In the genomic region with DNA sequence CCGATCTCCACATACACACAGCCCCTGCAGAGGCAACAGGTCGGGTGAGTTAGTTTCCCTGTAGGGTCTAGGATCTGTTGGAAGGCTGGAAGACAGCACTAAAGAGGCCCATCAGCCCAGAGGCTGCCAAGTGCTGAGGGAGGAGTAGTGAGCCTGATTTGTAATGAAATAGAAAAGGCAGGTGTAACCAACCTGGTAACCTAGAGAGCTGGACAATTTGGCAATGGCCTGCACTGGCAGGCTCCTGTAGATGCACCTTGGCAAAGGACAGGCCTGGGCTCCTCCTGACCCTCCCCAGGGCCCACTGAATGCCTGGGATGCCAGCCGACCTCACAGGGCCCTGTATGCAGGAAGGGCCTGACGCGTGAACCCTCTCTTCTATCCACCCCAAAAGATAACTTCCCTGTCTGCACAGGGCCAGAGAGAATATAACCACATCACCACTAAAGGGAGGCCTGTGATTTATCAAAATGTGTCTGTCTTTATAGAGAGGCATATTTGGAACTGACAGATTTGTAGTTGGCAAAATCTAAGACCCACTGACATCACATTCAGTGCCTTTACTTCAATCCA, we compare ENCODE assay signal across 35 cellular contexts.
"Had no signal": no experiment of that assay in that cellular context is flagged by ENCODE, and none has a peak within 500 bp of the region (broad histone marks: within the 10 kb centered on the region; RNA-seq: fewer than 3 reads in every experiment).

No MANE protein-coding gene starts in this region.

- H3K4me3 Mint-ChIP-seq: activated CD4-positive, alpha-beta T cell treated with anti-CD3 and anti-CD28 coated beads, Interleukin-2, amount 10 ng/mL, durations not matched to agents 24 days and 14 days; activated CD8-positive, alpha-beta T cell treated with anti-CD3 and anti-CD28 coated beads for 36 hours; activated naive CD4-positive, alpha-beta T cell treated with anti-CD3 and anti-CD28 coated beads for 36 hours; activated naive CD8-positive, alpha-beta T cell; activated naive CD8-positive, alpha-beta T cell treated with anti-CD3 and anti-CD28 coated beads, Interleukin-2, amount 50 U/mL, for 24 hours; activated T-cell treated with anti-CD3 and anti-CD28 coated beads, Interleukin-2, amount 50 U/mL, for 24 hours; IgD-negative memory B cell had no signal

- H3K9me3 ChIP-seq: Peyer's patch, SJCRH30 had no signal

- H3K9me3 Mint-ChIP-seq: activated CD4-positive, alpha-beta T cell treated with anti-CD3 and anti-CD28 coated beads, Interleukin-2, amount 10 ng/mL, durations not matched to agents 24 days and 14 days; activated CD8-positive, alpha-beta T cell treated with anti-CD3 and anti-CD28 coated beads for 36 hours; activated naive CD4-positive, alpha-beta T cell treated with anti-CD3 and anti-CD28 coated beads for 36 hours; activated naive CD8-positive, alpha-beta T cell treated with anti-CD3 and anti-CD28 coated beads, Interleukin-2, amount 50 U/mL, for 24 hours; activated T-cell treated with anti-CD3 and anti-CD28 coated beads, Interleukin-2, amount 50 U/mL, for 24 hours; activated T-helper 2 cell treated with anti-CD3 and anti-CD28 coated beads, Interferon-gamma antibody, Interleukin-2, Interleukin-4, amounts not matched to agents 10 μg/mL and 5 μg/mL and 100 μg/mL, durations not matched to agents 14 hours and 24 hours and 36 hours had no signal

- H3K27ac ChIP-seq: cardiac muscle cell, Peyer's patch, SJCRH30, SK-N-MC, WERI-Rb-1 had no signal

- H3K27me3 Mint-ChIP-seq: activated CD8-positive, alpha-beta T cell treated with anti-CD3 and anti-CD28 coated beads for 36 hours; activated naive CD8-positive, alpha-beta T cell treated with anti-CD3 and anti-CD28 coated beads, Interleukin-2, amount 50 U/mL, for 24 hours; activated T-cell treated with anti-CD3 and anti-CD28 coated beads, Interleukin-2, amount 50 U/mL, for 24 hours had no signal

- H3K4me3 ChIP-seq: cardiac muscle cell, Peyer's patch, SJCRH30, SK-N-MC had no signal

- H3K27ac Mint-ChIP-seq: activated CD4-positive, alpha-beta T cell treated with anti-CD3 and anti-CD28 coated beads, Interleukin-2, amount 10 ng/mL, durations not matched to agents 24 days and 14 days; activated CD8-positive, alpha-beta T cell treated with anti-CD3 and anti-CD28 coated beads for 36 hours; activated naive CD4-positive, alpha-beta T cell treated with anti-CD3 and anti-CD28 coated beads for 36 hours; activated naive CD8-positive, alpha-beta T cell; activated naive CD8-positive, alpha-beta T cell treated with anti-CD3 and anti-CD28 coated beads, Interleukin-2, amount 50 U/mL, for 24 hours; activated T-cell treated with anti-CD3 and anti-CD28 coated beads, Interleukin-2, amount 50 U/mL, for 24 hours; activated T-helper 2 cell treated with anti-CD3 and anti-CD28 coated beads, Interferon-gamma antibody, Interleukin-2, Interleukin-4, amounts not matched to agents 10 μg/mL and 5 μg/mL and 100 μg/mL, durations not matched to agents 14 hours and 24 hours and 36 hours; IgD-negative memory B cell had no signal

- H3K36me3 Mint-ChIP-seq: activated naive CD8-positive, alpha-beta T cell; IgD-negative memory B cell had no signal

- DNase-seq: activated CD4-positive, alpha-beta T cell treated with anti-CD3 and anti-CD28 coated beads for 1 hour; activated CD4-positive, alpha-beta T cell treated with anti-CD3 and anti-CD28 coated beads, Interleukin-2, amount 10 ng/mL, durations not matched to agents 24 days and 14 days; activated CD4-positive, alpha-beta T cell treated with anti-CD3 and anti-CD28 coated beads, Interleukin-2, amount 50 U/mL, for 4 hours; activated CD4-positive, CD25-positive, alpha-beta regulatory T cell; activated CD8-positive, alpha-beta T cell treated with anti-CD3 and anti-CD28 coated beads for 36 hours; activated gamma-delta T cell; activated naive CD4-positive, alpha-beta T cell treated with anti-CD3 and anti-CD28 coated beads for 36 hours; activated naive CD8-positive, alpha-beta T cell treated with anti-CD3 and anti-CD28 coated beads, Interleukin-2, amount 50 U/mL, for 24 hours; activated T-cell treated with anti-CD3 and anti-CD28 coated beads, Interleukin-2, amount 50 U/mL, for 24 hours; anterior cingulate cortex; Karpas-422; KBM-7; NCI-H1105; NCI-H1417 treated with DMSO at 0.1 percent for 48 hours; NCI-H1694; NCI-H1930; NCI-H2081 treated with DMSO at 0.1 percent for 48 hours; NCI-H226; NCI-H446 treated with DMSO at 0.1 percent for 48 hours; NCI-H524; NCI-H69; NCI-H82; NK-92 treated with Interleukin-12 subunit alpha and Interleukin-12 subunit beta, amount 100 ng/mL, for 24 hours; PC-3; Peyer's patch; RPMI8226; SHP77; SJCRH30; T1000; WERI-Rb-1 had no signal

- H3K27me3 ChIP-seq: cardiac muscle cell, Peyer's patch, SJCRH30 had no signal

- H3K36me3 ChIP-seq: cardiac muscle cell, Peyer's patch, SJCRH30, WERI-Rb-1 had no signal

- H3K4me1 ChIP-seq: Peyer's patch, SJCRH30 had no signal

- H3K4me1 Mint-ChIP-seq: activated CD4-positive, alpha-beta T cell treated with anti-CD3 and anti-CD28 coated beads, Interleukin-2, amount 10 ng/mL, durations not matched to agents 24 days and 14 days; activated naive CD8-positive, alpha-beta T cell treated with anti-CD3 and anti-CD28 coated beads, Interleukin-2, amount 50 U/mL, for 24 hours; IgD-negative memory B cell had no signal

- ATAC-seq: activated CD8-positive, alpha-beta T cell treated with anti-CD3 and anti-CD28 coated beads for 36 hours; activated naive CD8-positive, alpha-beta T cell treated with anti-CD3 and anti-CD28 coated beads, Interleukin-2, amount 50 U/mL, for 24 hours; PC-3 had no signal
